ENCODE assay signal across 23 cellular contexts in genomic region chr11:83057721-83058120, GRCh38. TPM values are rescaled to one million over a fixed set of nuclear protein-coding genes. Genes with fewer than 3 reads are reported as not detected.
DNase-seq lines count a peak whose midpoint lies in the region; ATAC-seq and TF ChIP-seq lines count a peak whose summit lies in the region.
"Had no signal": no experiment of that assay in that cellular context is flagged by ENCODE, and none has a peak within 500 bp of the region (broad histone marks: within the 10 kb centered on the region; RNA-seq: fewer than 3 reads in every experiment).

No MANE protein-coding gene starts in this region.

- peaks cover 36 to 49% of the 10 kb centered on the region in 2 donors for H3K36me3 Mint-ChIP-seq in naive B cell
- peaks cover 47% of the 10 kb centered on the region for H3K36me3 Mint-ChIP-seq in activated CD8-positive, alpha-beta T cell treated with anti-CD3 and anti-CD28 coated beads, Interleukin-2, amount 10 ng/mL, durations not matched to agents 7 days and 5 days (ENCODE audit: low read depth)

- H3K27ac ChIP-seq in IMR-90 (ENCODE audit: insufficient read depth, low read length) (no peak overlapping the region), SU-DHL-6 (ENCODE audit: low read depth, low read length) (peak overlapping the region; percentile 88), SK-N-SH (ENCODE audit: low read depth in 2 of 2, low read length in 1 of 2) (no peak overlapping the region)
- H3K27ac ChIP-seq: BLaER1 treated with 17β-estradiol and CSF1 and Interleukin-3, amounts not matched to agents 10 nM and 100 nM; KMS-11; PC-9; SJCRH30 had no signal

- TF ChIP-seq RAD21 in IMR-90 (IDR thresholded peaks at IDR 0.05; ENCODE audit: low read length) = no peak
- TF ChIP-seq RAD21 in SK-N-SH (IDR thresholded peaks at IDR 0.05; ENCODE audit: low read length) = no peak

- no peak overlapping the region for H2BK15ac ChIP-seq in IMR-90 (ENCODE audit: low read depth, low read length)

- no peaks in the 10 kb centered on the region for H3K9me3 ChIP-seq in IMR-90 (ENCODE audit: control insufficient read depth, insufficient read depth, low read length)
- H3K9me3 ChIP-seq in SU-DHL-6 (ENCODE audit: insufficient read depth, low read length) = peaks cover 7% of the 10 kb centered on the region; the same call in 1 of the 2 replicates
- no peaks in the 10 kb centered on the region for H3K9me3 ChIP-seq in SK-N-SH
- H3K9me3 ChIP-seq: SJCRH30 had no signal

- no peak overlapping the region for H3K14ac ChIP-seq in IMR-90 (replicated peaks; ENCODE audit: low read depth, low read length)

- H3K79me2 ChIP-seq in SU-DHL-6 (ENCODE audit: insufficient read depth, low read length) (peaks cover 97% of the 10 kb centered on the region), SK-N-SH (ENCODE audit: insufficient read depth) (peaks cover 63% of the 10 kb centered on the region)

- H4K20me1 ChIP-seq in IMR-90 (ENCODE audit: insufficient read depth, low read length) (0 out of 2 replicates have a peak, but pooled peaks cover 5% of the 10 kb centered on the region), SU-DHL-6 (ENCODE audit: low read depth, low read length) (no peaks in the 10 kb centered on the region), SK-N-SH (ENCODE audit: insufficient read depth) (no peaks in the 10 kb centered on the region; the same call in 1 of the 2 replicates)
- H4K20me1 ChIP-seq: BLaER1 treated with 17β-estradiol and CSF1 and Interleukin-3, amounts not matched to agents 10 nM and 100 nM had no signal

- in situ Hi-C loops in IMR-90 (cut with MboI; ENCODE audit: low sequenced_read_pairs) = no loop called here

- TF ChIP-seq EP300 in SK-N-SH (IDR thresholded peaks at IDR 0.05; ENCODE audit: borderline replicate concordance in 1 of 2, low read depth in 1 of 2, low read length in 1 of 2) = no peak

- H4K8ac ChIP-seq in IMR-90 (ENCODE audit: low read depth in 2 of 2, low read length in 2 of 2) = no peak overlapping the region

- no peak overlapping the region for H2AFZ ChIP-seq in IMR-90 (replicated peaks; ENCODE audit: low read length, poor library complexity)
- no peak overlapping the region for H2AFZ ChIP-seq in SU-DHL-6 (ENCODE audit: low read depth, low read length, severe bottlenecking)
- no peak overlapping the region for H2AFZ ChIP-seq in SK-N-SH (ENCODE audit: low read depth)
- H2AFZ ChIP-seq: PC-9 had no signal

- dilution Hi-C loops in IMR-90 (cut with HindIII; ENCODE audit: low sequenced_read_pairs, unreplicated experiment) = loop anchor here (25.0 kb wide), 1 partner anchor 105 kb away; the partner anchor contains the start of gene PCF11

- no peak overlapping the region for H4K5ac ChIP-seq in IMR-90 (ENCODE audit: low read depth, low read length)

- TF ChIP-seq CTCF in IMR-90 (conservative IDR thresholded peaks at IDR 0.05; ENCODE audit: low read depth, low read length) (no peak), SU-DHL-6 (IDR thresholded peaks at IDR 0.05; ENCODE audit: insufficient read depth, low read length, poor library complexity, severe bottlenecking) (no peak), SK-N-SH (IDR thresholded peaks at IDR 0.05) (no peak)

- CTCF ChIA-PET in IMR-90 (lab: Yijun Ruan, JAX) (no interaction called here), SK-N-SH (lab: Yijun Ruan, JAX) (interaction anchor here (0.7 to 1.8 kb wide), 4 partner anchors 11 to 1162 kb away, joined by 3 to 4 read pairs (median 4); no protein-coding TSS in a partner anchor)
- CTCF ChIA-PET in activated CD8-positive, alpha-beta T cell treated with anti-CD3 and anti-CD28 coated beads, Interleukin-2, amount 10 ng/mL, durations not matched to agents 7 days and 5 days (lab: Charles Lee) = interaction anchor here (1.2 to 2.4 kb wide), 3 partner anchors 11 to 40 kb away, joined by 3 to 7 read pairs (median 4); partner anchors contain the start of gene RAB30

- DNase-seq in Ammon's horn (ENCODE audit: low spot score) = peak; percentile 13
- no peak for DNase-seq in IMR-90
- DNase-seq in naive B cell = no peak
- no peak for DNase-seq in activated effector memory CD4-positive, alpha-beta T cell treated with Interleukin-2 at 50 U/mL for 16 hours
- no peak for DNase-seq in left ventricle myocardium superior
- no peak for DNase-seq in activated CD8-positive, alpha-beta T cell treated with anti-CD3 and anti-CD28 coated beads, Interleukin-2, amount 10 ng/mL, durations not matched to agents 7 days and 5 days
- no peak for DNase-seq in SK-N-SH
- DNase-seq: 8988T; ACHN; CD4-positive, alpha-beta T cell; HCEC 1CT; NCI-H1092; NCI-H1417 treated with DMSO at 0.1 percent for 48 hours; NCI-H1694 treated with DMSO at 0.1 percent for 48 hours; NCI-H2227 treated with DMSO at 0.1 percent for 48 hours; NCI-H526 treated with DMSO at 0.1 percent for 48 hours; PC-9; SJCRH30 had no signal

- peak overlapping the region; percentile 22; the same call in 1 of the 2 replicates for H3K4ac ChIP-seq in IMR-90 (ENCODE audit: low read depth, low read length)

- H3K23ac ChIP-seq in IMR-90 (ENCODE audit: low read depth, low read length) = no peak overlapping the region

- H3K9me3 Mint-ChIP-seq in naive B cell = peaks cover 4 to 26% (median 17%) of the 10 kb centered on the region in 7 donors
- peaks cover 10% of the 10 kb centered on the region for H3K9me3 Mint-ChIP-seq in activated CD8-positive, alpha-beta T cell treated with anti-CD3 and anti-CD28 coated beads, Interleukin-2, amount 10 ng/mL, durations not matched to agents 7 days and 5 days (ENCODE audit: insufficient read depth)
- H3K9me3 Mint-ChIP-seq: CD4-positive, alpha-beta T cell had no signal

- H3K9ac ChIP-seq in IMR-90 (ENCODE audit: low read depth, low read length) (no peak overlapping the region), SU-DHL-6 (ENCODE audit: low read length) (0 out of 2 replicates have a peak overlapping the region, but pooled peaks have one; percentile 27), SK-N-SH (no peak overlapping the region)
- H3K9ac ChIP-seq: BLaER1 treated with 17β-estradiol and CSF1 and Interleukin-3, amounts not matched to agents 10 nM and 100 nM; KMS-11 had no signal

- H3K4me3 Mint-ChIP-seq in naive B cell = peak overlapping the region in 4 of 8 donors; percentile 32 to 48 (median 40)
- H3K4me3 Mint-ChIP-seq in activated CD8-positive, alpha-beta T cell treated with anti-CD3 and anti-CD28 coated beads, Interleukin-2, amount 10 ng/mL, durations not matched to agents 7 days and 5 days = no peak overlapping the region
- H3K4me3 Mint-ChIP-seq: CD4-positive, alpha-beta T cell had no signal

- no peak overlapping the region for H3K4me3 ChIP-seq in IMR-90 (ENCODE audit: insufficient read depth, low read depth, low read length)
- H3K4me3 ChIP-seq in SU-DHL-6 (ENCODE audit: insufficient read depth, low read length, poor library complexity, severe bottlenecking) = no peak overlapping the region
- H3K4me3 ChIP-seq in SK-N-SH (ENCODE audit: low read depth in 2 of 2, low read length in 1 of 2) = no peak overlapping the region
- H3K4me3 ChIP-seq: BLaER1 treated with 17β-estradiol and CSF1 and Interleukin-3, amounts not matched to agents 10 nM and 100 nM; PC-9; SJCRH30 had no signal

- peaks cover 11% of the 10 kb centered on the region for H3K9me1 ChIP-seq in IMR-90 (ENCODE audit: insufficient read depth, low read length)

- 100% methylated on average over 1 of the region's 3 CpGs; no CpG with 5 or more reads in 1 of the 2 experiments for WGBS in IMR-90 (ENCODE audit: extremely low coverage in 2 of 2, insufficient read length in 1 of 2), 2 experiments
- WGBS in SK-N-SH (ENCODE audit: low lambda C conversion rate) = 94% methylated on average over 3 of the region's 3 CpGs

- H3K4me2 ChIP-seq in IMR-90 (ENCODE audit: low read depth, low read length) (no peak overlapping the region), SU-DHL-6 (ENCODE audit: low read depth, low read length, poor library complexity, severe bottlenecking) (peak overlapping the region; percentile 42), SK-N-SH (no peak overlapping the region)
- H3K4me2 ChIP-seq: BLaER1 treated with 17β-estradiol and CSF1 and Interleukin-3, amounts not matched to agents 10 nM and 100 nM; KMS-11; PC-9 had no signal

- intact Hi-C loops in IMR-90 (cut with micrococcal nuclease) (no loop called here), left ventricle myocardium superior (cut with micrococcal nuclease) (no loop called here)

- H3K4me1 ChIP-seq in IMR-90 (ENCODE audit: control insufficient read depth, insufficient read depth, low read length) (peaks cover 5% of the 10 kb centered on the region), SK-N-SH (ENCODE audit: control insufficient read depth in 1 of 2, insufficient read depth in 2 of 2, low read depth in 1 of 2, low read length in 1 of 2) (peaks cover 4 to 8% of the 10 kb centered on the region in 2 experiments)

- no peak overlapping the region for H2BK120ac ChIP-seq in IMR-90 (ENCODE audit: low read depth, low read length)

- POLR2A ChIA-PET in IMR-90 (lab: Charles Lee; ENCODE audit: unreplicated experiment) = interaction anchor here (0.7 kb wide), 2 partner anchors 222 to 248 kb away, joined by 6 to 7 read pairs; no protein-coding TSS in a partner anchor
- POLR2A ChIA-PET in activated CD8-positive, alpha-beta T cell treated with anti-CD3 and anti-CD28 coated beads, Interleukin-2, amount 10 ng/mL, durations not matched to agents 7 days and 5 days (lab: Charles Lee) = interaction anchor here (0.9 kb wide), 1 partner anchor 102 kb away, joined by 3 read pairs; no protein-coding TSS in a partner anchor
- POLR2A ChIA-PET in SK-N-SH (lab: Yijun Ruan, JAX) = interaction anchor here (1.1 kb wide), 1 partner anchor 100 kb away, joined by 3 read pairs; the partner anchor contains the start of gene PCF11

- H3K27me3 Mint-ChIP-seq in naive B cell = no peaks in the 10 kb centered on the region
- H3K27me3 Mint-ChIP-seq in activated CD8-positive, alpha-beta T cell treated with anti-CD3 and anti-CD28 coated beads, Interleukin-2, amount 10 ng/mL, durations not matched to agents 7 days and 5 days (ENCODE audit: low read depth) = no peaks in the 10 kb centered on the region
- H3K27me3 Mint-ChIP-seq: CD4-positive, alpha-beta T cell; IgD-negative memory B cell had no signal

- H3K36me3 ChIP-seq in IMR-90 (ENCODE audit: control insufficient read depth, insufficient read depth, low read length) (no peaks in the 10 kb centered on the region), SU-DHL-6 (ENCODE audit: low read length) (peaks cover 12% of the 10 kb centered on the region), SK-N-SH (replicated peaks in 1 of 2; ENCODE audit: control insufficient read depth in 1 of 2, insufficient read depth in 2 of 2, low read length in 1 of 2) (no peaks in the 10 kb centered on the region)
- H3K36me3 ChIP-seq: BLaER1 treated with 17β-estradiol and CSF1 and Interleukin-3, amounts not matched to agents 10 nM and 100 nM; SJCRH30 had no signal

- TF ChIP-seq POLR2A in IMR-90 (IDR thresholded peaks at IDR 0.05; ENCODE audit: low read depth, low read length) = no peak

- H3K79me1 ChIP-seq in IMR-90 (ENCODE audit: low read depth in 1 of 2, low read length in 2 of 2) = peaks cover 17 to 46% of the 10 kb centered on the region in 2 experiments

- no peak overlapping the region for H2AK5ac ChIP-seq in IMR-90 (ENCODE audit: low read depth, low read length)

- no peak for ATAC-seq in IMR-90 (ENCODE audit: low read depth)
- ATAC-seq in naive B cell (ENCODE audit: low read depth in 2 of 2) = no peak
- no peak for ATAC-seq in left ventricle myocardium superior
- ATAC-seq in activated CD8-positive, alpha-beta T cell treated with anti-CD3 and anti-CD28 coated beads, Interleukin-2, amount 10 ng/mL, durations not matched to agents 7 days and 5 days = no peak
- ATAC-seq: Right ventricle myocardium inferior had no signal

- H3F3A ChIP-seq in SU-DHL-6 (ENCODE audit: insufficient read depth) (peaks cover 67% of the 10 kb centered on the region), SK-N-SH (replicated peaks; ENCODE audit: insufficient read depth) (peaks cover 11% of the 10 kb centered on the region)

- BruUV-seq in IMR-90 (replicated peaks; lab: Mats Ljungman, UMichigan) = no TSS peak

- H3K56ac ChIP-seq in IMR-90 (ENCODE audit: extremely low read depth, insufficient read depth, low read length) = no peak overlapping the region

- H3K27me3 ChIP-seq in IMR-90 (ENCODE audit: control insufficient read depth, insufficient read depth, low read length) (no peaks in the 10 kb centered on the region), SU-DHL-6 (ENCODE audit: low read length) (no peaks in the 10 kb centered on the region), SK-N-SH (ENCODE audit: insufficient read depth) (no peaks in the 10 kb centered on the region)
- H3K27me3 ChIP-seq: BLaER1 treated with 17β-estradiol and CSF1 and Interleukin-3, amounts not matched to agents 10 nM and 100 nM; SJCRH30 had no signal

- H2BK20ac ChIP-seq in IMR-90 (ENCODE audit: low read depth, low read length) = no peak overlapping the region

- H3K9me2 ChIP-seq in SU-DHL-6 (replicated peaks; ENCODE audit: insufficient read depth, low read length) = no peaks in the 10 kb centered on the region
- H3K9me2 ChIP-seq in SK-N-SH = no peaks in the 10 kb centered on the region

- no peak overlapping the region for H2BK5ac ChIP-seq in IMR-90 (ENCODE audit: low read depth, low read length, poor library complexity, severe bottlenecking)

- peak overlapping the region; percentile 71 for H2AK9ac ChIP-seq in IMR-90 (replicated peaks; ENCODE audit: low read depth, low read length, poor library complexity)

- no peak overlapping the region for H3K18ac ChIP-seq in IMR-90 (ENCODE audit: low read depth, low read length)

- H3K4me1 Mint-ChIP-seq in naive B cell = peaks cover 61 to 99% (median 82%) of the 10 kb centered on the region in 3 donors
- H3K4me1 Mint-ChIP-seq in activated CD8-positive, alpha-beta T cell treated with anti-CD3 and anti-CD28 coated beads, Interleukin-2, amount 10 ng/mL, durations not matched to agents 7 days and 5 days (ENCODE audit: low read depth) = peaks cover 52% of the 10 kb centered on the region

- no peak overlapping the region for H4K91ac ChIP-seq in IMR-90 (ENCODE audit: insufficient read depth, low read depth, low read length)

- peak overlapping the region in 4 of 6 donors; percentile 56 to 93 (median 74) for H3K27ac Mint-ChIP-seq in naive B cell
- H3K27ac Mint-ChIP-seq in activated CD8-positive, alpha-beta T cell treated with anti-CD3 and anti-CD28 coated beads, Interleukin-2, amount 10 ng/mL, durations not matched to agents 7 days and 5 days = no peak overlapping the region
- H3K27ac Mint-ChIP-seq: CD4-positive, alpha-beta T cell had no signal

RNA-seq across cellular contexts. Expression of gene RAB30, which starts 14.0 kb away (rescaled TPM):
- 14.4 and 25.6 TPM in 2 replicates for total RNA-seq in IMR-90 (2012; rRNA removed)
- polyA plus RNA-seq in IMR-90 (2012; rRNA removed) = 4.6 and 7.2 TPM in 2 replicates
- polyA plus RNA-seq in IMR-90 (2012; cell fraction: cytosol; rRNA removed) = 1.9 and 2.1 TPM in 2 replicates
- polyA plus RNA-seq in IMR-90 (2012; cell fraction: nucleus; rRNA removed; ENCODE audit: low replicate concordance) = 2.1 and 7.3 TPM in 2 replicates
- polyA plus RNA-seq in naive B cell (ENCODE audit: low read depth in 6 of 6) = 100 to 1,000 TPM; 108 to 156 (median 142) TPM
- 31.3 TPM for total RNA-seq in left ventricle myocardium superior
- total RNA-seq in activated CD8-positive, alpha-beta T cell treated with anti-CD3 and anti-CD28 coated beads, Interleukin-2, amount 10 ng/mL, durations not matched to agents 7 days and 5 days = 10 to 100 TPM in 1 of 2 experiments, 1 to 10 TPM in 1; 8.8 to 13.3 TPM
- 3.3 and 4.5 TPM in 2 replicates for polyA plus RNA-seq in SK-N-SH (2012; rRNA removed)
- polyA plus RNA-seq in SK-N-SH (2012; cell fraction: cytosol; rRNA removed) = 3.3 and 4.4 TPM in 2 replicates
- 1.8 and 3.7 TPM in 2 replicates for polyA plus RNA-seq in SK-N-SH (2012; cell fraction: nucleus; rRNA removed)
